In genomic region chr10:20156511-20156910, GRCh38 we compare ENCODE assay signal across 31 cellular contexts.
"Had no signal": no experiment of that assay in that cellular context is flagged by ENCODE, and none has a peak within 500 bp of the region (broad histone marks: within the 10 kb centered on the region; RNA-seq: fewer than 3 reads in every experiment).

No MANE protein-coding gene starts in this region.

- H3K4me1 ChIP-seq: psoas muscle, spleen, suprapubic skin, testis, transverse colon, upper lobe of left lung, vagina had no signal

- H2AFZ ChIP-seq: neural progenitor cell, parathyroid adenoma had no signal

- H3K27ac ChIP-seq: neural progenitor cell, ovary, psoas muscle, skin epidermis, spleen, suprapubic skin, testis, tibial artery, transverse colon, upper lobe of left lung, vagina had no signal

- FAIRE-seq: urothelium cell line had no signal

- H3K9ac ChIP-seq: neural progenitor cell, parathyroid adenoma had no signal

- H3K9me3 ChIP-seq: ovary, psoas muscle, spleen, suprapubic skin, testis, tibial artery, transverse colon, upper lobe of left lung, vagina had no signal

- H3K27me3 ChIP-seq: neural progenitor cell, ovary, spleen, suprapubic skin, testis, tibial artery, transverse colon, upper lobe of left lung, vagina had no signal

- DNase-seq: naive thymus-derived CD8-positive, alpha-beta T cell; nephron progenitor cell; occipital lobe; ovary; posterior cingulate gyrus; psoas muscle; right cardiac atrium; spleen; stimulated activated CD4-positive, alpha-beta T cell treated with anti-CD3 and anti-CD28 coated beads, Interleukin-12 subunit alpha, Interleukin-12 subunit beta, amount 100 ng/mL, for 4 hours; stimulated activated CD4-positive, alpha-beta T cell treated with anti-CD3 and anti-CD28 coated beads, Interleukin-1b, Interleukin-23, amount 100 ng/mL, for 48 hours; stimulated activated CD4-positive, alpha-beta T cell treated with anti-CD3 and anti-CD28 coated beads, Interleukin-4, amount 100 ng/mL, for 1 hour; stimulated activated CD4-positive, alpha-beta T cell treated with anti-CD3 and anti-CD28 coated beads, Interleukin-4, amount 100 ng/mL, for 4 hours; stimulated activated CD8-positive, alpha-beta memory T cell treated with anti-CD3 and anti-CD28 coated beads, Interleukin-4, amount 100 ng/mL, for 48 hours; stimulated activated naive CD4-positive, alpha-beta T cell; stimulated activated naive CD8-positive, alpha-beta T cell treated with anti-CD3 and anti-CD28 coated beads, Interleukin-15, amount 100 ng/mL, for 72 hours; stimulated activated naive CD8-positive, alpha-beta T cell treated with anti-CD3 and anti-CD28 coated beads, Interleukin-15, Interleukin-2, amounts not matched to agents 100 U/mL and 50 U/mL, for 24 hours; substantia nigra; testis; tibial artery; transverse colon; upper lobe of left lung had no signal

- ATAC-seq: naive thymus-derived CD8-positive, alpha-beta T cell; natural killer cell treated with Interleukin-12 subunit alpha and Interleukin-12 subunit beta and Interleukin-15 and Interleukin-18, amount 100 ng/mL, for 72 hours; psoas muscle; sciatic nerve; stimulated activated memory B cell treated with anti-CD40 and anti-IgM and Interleukin-4, amounts not matched to agents 10 μg/mL and 1 μg/mL and 100 μg/mL, for 72 hours; stimulated activated naive CD8-positive, alpha-beta T cell treated with anti-CD3 and anti-CD28 coated beads, Interleukin-15, amount 100 ng/mL, for 72 hours; stimulated activated naive CD8-positive, alpha-beta T cell treated with anti-CD3 and anti-CD28 coated beads, Interleukin-15, Interleukin-2, amounts not matched to agents 100 U/mL and 50 U/mL, for 24 hours had no signal

- H3K4me3 ChIP-seq: neural progenitor cell, ovary, psoas muscle, skin epidermis, smooth muscle cell, spleen, suprapubic skin, testis, tibial artery, transverse colon, upper lobe of left lung, vagina had no signal

- H3K36me3 ChIP-seq: neural progenitor cell, ovary, spleen, suprapubic skin, tibial artery, transverse colon, upper lobe of left lung, vagina had no signal

- H3K4me2 ChIP-seq: neural progenitor cell, smooth muscle cell had no signal
